10 cellular contexts compared by ENCODE assay signal in the genomic region with DNA sequence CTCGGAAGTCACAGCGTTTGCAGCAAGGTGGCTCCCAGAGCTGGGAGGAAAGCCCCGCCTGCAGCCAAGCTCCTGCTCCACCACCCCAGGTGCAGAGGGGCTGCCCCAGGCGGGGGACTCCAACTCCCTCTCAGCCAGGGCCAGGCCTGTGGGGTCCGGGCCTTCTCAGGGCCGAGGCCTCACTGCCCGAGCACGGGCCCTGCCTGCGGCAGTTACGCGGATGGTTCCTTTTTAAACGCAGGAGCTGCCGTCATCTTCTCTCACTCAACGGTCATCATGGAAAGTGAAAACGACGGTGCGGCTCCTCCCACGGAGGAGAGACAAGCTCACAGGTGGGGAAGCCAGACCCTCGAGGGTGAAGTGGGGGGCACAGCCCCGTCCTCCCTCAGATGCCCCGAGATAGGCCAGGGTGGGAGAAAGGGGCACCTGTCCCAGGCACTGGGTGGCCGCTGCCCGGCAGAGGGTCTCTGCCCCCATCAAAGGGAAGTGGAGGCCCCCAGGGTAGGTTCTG. TPM values are rescaled to one million over a fixed set of nuclear protein-coding genes. Genes with fewer than 3 reads are reported as not detected.
DNase-seq lines count a peak whose midpoint lies in the region; ATAC-seq and TF ChIP-seq lines count a peak whose summit lies in the region.
"Not testable (repeated sequence)": the region's sequence is repeated elsewhere in the genome, so short reads cannot be mapped to it uniquely, and the experiment has no call there.
"Had no signal": no experiment of that assay in that cellular context is flagged by ENCODE, and none has a peak within 500 bp of the region (broad histone marks: within the 10 kb centered on the region; RNA-seq: fewer than 3 reads in every experiment).

No MANE protein-coding gene starts in this region.

- H3K36me3 Mint-ChIP-seq in activated T-helper 1 cell treated with anti-CD3 and anti-CD28 coated beads, Interleukin-12 subunit alpha, Interleukin-12 subunit beta, Interleukin-2, Interleukin-4 antibody, amounts not matched to agents 30 ng/mL and 10 ng/mL and 1 ng/mL, durations not matched to agents 14 hours and 24 hours and 36 hours (ENCODE audit: low read depth): peaks cover 21% of the 10 kb centered on the region
- not testable (repeated sequence) for H3K36me3 Mint-ChIP-seq in natural killer cell

- peaks cover 18 to 31% (median 28%) of the 10 kb centered on the region in 3 donors for H3K4me1 ChIP-seq in esophagus squamous epithelium

- H3K4me1 Mint-ChIP-seq in activated T-helper 1 cell treated with anti-CD3 and anti-CD28 coated beads, Interleukin-12 subunit alpha, Interleukin-12 subunit beta, Interleukin-2, Interleukin-4 antibody, amounts not matched to agents 30 ng/mL and 10 ng/mL and 1 ng/mL, durations not matched to agents 14 hours and 24 hours and 36 hours (ENCODE audit: low read depth): peaks cover 82% of the 10 kb centered on the region
- H3K4me1 Mint-ChIP-seq in natural killer cell: peaks cover 8 to 17% of the 10 kb centered on the region in 2 donors

- peak; percentile 80 for DNase-seq in GM12865 (ENCODE audit: low read depth)
- peak; percentile 46 for DNase-seq in T follicular helper cell (ENCODE audit: low read depth)
- DNase-seq in activated T-helper 1 cell treated with anti-CD3 and anti-CD28 coated beads, Interleukin-12 subunit alpha, Interleukin-12 subunit beta, Interleukin-2, Interleukin-4 antibody, amounts not matched to agents 30 ng/mL and 10 ng/mL and 1 ng/mL, durations not matched to agents 14 hours and 24 hours and 36 hours (ENCODE audit: low spot score): peak; percentile 34
- not testable (repeated sequence) for DNase-seq in esophagus squamous epithelium (lab: John Stamatoyannopoulos, UW); natural killer cell
- peak; percentile 61 for DNase-seq in stimulated activated naive CD8-positive, alpha-beta T cell treated with anti-CD3 and anti-CD28 coated beads, Interleukin-15, Interleukin-2, amounts not matched to agents 100 U/mL and 50 U/mL, for 24 hours

- ATAC-seq in GM19467 (IDR thresholded peaks at IDR 0.05; ENCODE audit: unreplicated experiment) (peak; percentile 39), HG02981 (IDR thresholded peaks at IDR 0.05; ENCODE audit: unreplicated experiment) (peak; percentile 28), natural killer cell (peak in 1 of 3 donors; percentile 5)
- ATAC-seq in stimulated activated naive CD8-positive, alpha-beta T cell treated with anti-CD3 and anti-CD28 coated beads, Interleukin-15, Interleukin-2, amounts not matched to agents 100 U/mL and 50 U/mL, for 24 hours: peak; percentile 50

- peak overlapping the region; percentile 71 to 87 (median 80) for H3K27ac ChIP-seq in esophagus squamous epithelium

- not testable (repeated sequence) for H3K36me3 ChIP-seq in esophagus squamous epithelium

- H3K4me3 ChIP-seq in GM12865 (ENCODE audit: low read depth, low read length): peak overlapping the region; percentile 76
- peak overlapping the region in 2 of 4 donors; percentile 23 to 45 for H3K4me3 ChIP-seq in esophagus squamous epithelium

- H3K27ac Mint-ChIP-seq in activated T-helper 1 cell treated with anti-CD3 and anti-CD28 coated beads, Interleukin-12 subunit alpha, Interleukin-12 subunit beta, Interleukin-2, Interleukin-4 antibody, amounts not matched to agents 30 ng/mL and 10 ng/mL and 1 ng/mL, durations not matched to agents 14 hours and 24 hours and 36 hours: peak overlapping the region; percentile 95
- H3K27ac Mint-ChIP-seq in natural killer cell: peak overlapping the region; percentile 96

- peaks cover 0 to 54% (median 0%) of the 10 kb centered on the region in 4 donors for H3K27me3 ChIP-seq in esophagus squamous epithelium

- TF ChIP-seq CTCF in GM12865 (IDR thresholded peaks at IDR 0.05; ENCODE audit: insufficient read depth, low read depth, low read length, missing control alignments); esophagus squamous epithelium (IDR thresholded peaks at IDR 0.05); natural killer cell (IDR thresholded peaks at IDR 0.05): not testable (repeated sequence)

- not testable (repeated sequence) for TF ChIP-seq POLR2A in esophagus squamous epithelium (IDR thresholded peaks at IDR 0.05)

- H3K9me3 Mint-ChIP-seq in activated T-helper 1 cell treated with anti-CD3 and anti-CD28 coated beads, Interleukin-12 subunit alpha, Interleukin-12 subunit beta, Interleukin-2, Interleukin-4 antibody, amounts not matched to agents 30 ng/mL and 10 ng/mL and 1 ng/mL, durations not matched to agents 14 hours and 24 hours and 36 hours: peaks cover 19% of the 10 kb centered on the region
- H3K9me3 Mint-ChIP-seq in natural killer cell: not testable (repeated sequence)

- 60 to 76% methylated on average over 1 to 2 of the region's 23 CpGs for WGBS in esophagus squamous epithelium, 2 donors

- intact Hi-C loops in activated T-helper 1 cell treated with anti-CD3 and anti-CD28 coated beads, Interleukin-12 subunit alpha, Interleukin-12 subunit beta, Interleukin-2, Interleukin-4 antibody, amounts not matched to agents 30 ng/mL and 10 ng/mL and 1 ng/mL, durations not matched to agents 14 hours and 24 hours and 36 hours (cut with micrococcal nuclease): loop anchor here (1.0 to 2.0 kb wide), 5 partner anchors 9 to 165 kb away; partner anchors contain the start of genes PEX10, PRXL2B and TNFRSF14
- intact Hi-C loops in esophagus squamous epithelium (cut with DNase I); natural killer cell (cut with micrococcal nuclease): not testable (repeated sequence)

- H3K9me3 ChIP-seq in esophagus squamous epithelium: not testable (repeated sequence)

- H3K27me3 Mint-ChIP-seq in activated T-helper 1 cell treated with anti-CD3 and anti-CD28 coated beads, Interleukin-12 subunit alpha, Interleukin-12 subunit beta, Interleukin-2, Interleukin-4 antibody, amounts not matched to agents 30 ng/mL and 10 ng/mL and 1 ng/mL, durations not matched to agents 14 hours and 24 hours and 36 hours (ENCODE audit: insufficient read depth); natural killer cell (ENCODE audit: low read depth in 2 of 2): not testable (repeated sequence)

- H3K4me3 Mint-ChIP-seq in activated T-helper 1 cell treated with anti-CD3 and anti-CD28 coated beads, Interleukin-12 subunit alpha, Interleukin-12 subunit beta, Interleukin-2, Interleukin-4 antibody, amounts not matched to agents 30 ng/mL and 10 ng/mL and 1 ng/mL, durations not matched to agents 14 hours and 24 hours and 36 hours: peak overlapping the region; percentile 70
- H3K4me3 Mint-ChIP-seq in natural killer cell: peak overlapping the region; percentile 4

RNA-seq across cellular contexts. Expression of gene PRXL2B, which starts 9.0 kb away (rescaled TPM):
- 39.5 and 42.1 TPM in 2 replicates for total RNA-seq in activated T-helper 1 cell treated with anti-CD3 and anti-CD28 coated beads, Interleukin-12 subunit alpha, Interleukin-12 subunit beta, Interleukin-2, Interleukin-4 antibody, amounts not matched to agents 30 ng/mL and 10 ng/mL and 1 ng/mL, durations not matched to agents 14 hours and 24 hours and 36 hours
- 10 to 100 TPM in 3 of 4 donors, 1 to 10 TPM in 1; 8.2 to 33.9 (median 11.3) TPM for total RNA-seq in esophagus squamous epithelium
- 10 to 100 TPM; 11.3 to 15.1 (median 11.6) TPM for total RNA-seq in natural killer cell

RNA-seq across cellular contexts. Expression of gene TNFRSF14, which starts 21.4 kb away (rescaled TPM):
- 207 and 215 TPM in 2 replicates for total RNA-seq in activated T-helper 1 cell treated with anti-CD3 and anti-CD28 coated beads, Interleukin-12 subunit alpha, Interleukin-12 subunit beta, Interleukin-2, Interleukin-4 antibody, amounts not matched to agents 30 ng/mL and 10 ng/mL and 1 ng/mL, durations not matched to agents 14 hours and 24 hours and 36 hours
- total RNA-seq in esophagus squamous epithelium: 10 to 100 TPM; 13.8 to 39.5 (median 19.6) TPM
- 100 to 1,000 TPM; 228 to 266 (median 262) TPM for total RNA-seq in natural killer cell

RNA-seq across cellular contexts. Expression of gene HES5, which starts 47.6 kb away (rescaled TPM):
- not detected in 2 replicates for total RNA-seq in activated T-helper 1 cell treated with anti-CD3 and anti-CD28 coated beads, Interleukin-12 subunit alpha, Interleukin-12 subunit beta, Interleukin-2, Interleukin-4 antibody, amounts not matched to agents 30 ng/mL and 10 ng/mL and 1 ng/mL, durations not matched to agents 14 hours and 24 hours and 36 hours
- total RNA-seq in esophagus squamous epithelium (under 1 TPM in 3 of 4 donors, not detected in 1; 0.35 to 0.76 (median 0.70) TPM), natural killer cell (not detected)
- total RNA-seq: T-helper 1 cell treated with Interleukin-12 subunit alpha and Interleukin-12 subunit beta and Interleukin-4 antibody, amounts not matched to agents 30 ng/mL and 1 ng/mL, for 36 hours had no signal

RNA-seq across cellular contexts. Expression of gene PANK4, which starts 51.2 kb away (rescaled TPM):
- 65.6 and 67.6 TPM in 2 replicates for total RNA-seq in activated T-helper 1 cell treated with anti-CD3 and anti-CD28 coated beads, Interleukin-12 subunit alpha, Interleukin-12 subunit beta, Interleukin-2, Interleukin-4 antibody, amounts not matched to agents 30 ng/mL and 10 ng/mL and 1 ng/mL, durations not matched to agents 14 hours and 24 hours and 36 hours
- 10 to 100 TPM; 11.8 to 29.1 (median 17.0) TPM for total RNA-seq in esophagus squamous epithelium
- total RNA-seq in natural killer cell: 10 to 100 TPM; 48.2 to 75.7 (median 61.8) TPM

RNA-seq across cellular contexts. Expression of gene MMEL1, which starts 55.2 kb away (rescaled TPM):
- total RNA-seq in activated T-helper 1 cell treated with anti-CD3 and anti-CD28 coated beads, Interleukin-12 subunit alpha, Interleukin-12 subunit beta, Interleukin-2, Interleukin-4 antibody, amounts not matched to agents 30 ng/mL and 10 ng/mL and 1 ng/mL, durations not matched to agents 14 hours and 24 hours and 36 hours: 0.86 and 1.0 TPM in 2 replicates
- total RNA-seq in esophagus squamous epithelium (1 to 10 TPM in 1 of 4 donors, not detected in 3; 3.1 TPM), natural killer cell (1 to 10 TPM in 2 of 3 donors, not detected in 1; 1.3 to 2.0 TPM)
- total RNA-seq: HFFc6 had no signal
